1 cellular context compared by ENCODE assay signal in the genomic region with DNA sequence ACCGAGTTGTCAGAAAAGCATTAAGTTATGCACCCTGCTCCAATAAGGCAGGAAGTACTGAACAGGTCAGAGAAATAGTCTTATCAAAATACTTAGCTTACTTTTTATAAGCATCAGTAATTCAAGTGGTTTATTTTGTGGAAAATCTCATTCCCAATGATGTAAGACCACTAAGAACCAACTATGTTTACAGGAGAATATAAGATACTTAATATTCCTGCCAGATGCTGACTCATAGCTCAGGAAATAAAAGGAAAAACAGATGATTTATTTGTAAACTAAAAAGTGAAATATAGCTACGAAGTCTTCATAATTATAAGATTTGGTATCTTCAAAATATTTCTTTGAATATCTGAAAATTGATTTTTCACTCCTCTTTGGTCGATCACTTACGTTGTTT.
TF ChIP-seq lines count a peak whose summit lies in the region.

No MANE protein-coding gene starts in this region.

TF ChIP-seq in HEK293, 187 proteins besides CTCF, POLR2A, EP300 and RAD21 (continued from another document):
- TF ChIP-seq, protein P1, sequence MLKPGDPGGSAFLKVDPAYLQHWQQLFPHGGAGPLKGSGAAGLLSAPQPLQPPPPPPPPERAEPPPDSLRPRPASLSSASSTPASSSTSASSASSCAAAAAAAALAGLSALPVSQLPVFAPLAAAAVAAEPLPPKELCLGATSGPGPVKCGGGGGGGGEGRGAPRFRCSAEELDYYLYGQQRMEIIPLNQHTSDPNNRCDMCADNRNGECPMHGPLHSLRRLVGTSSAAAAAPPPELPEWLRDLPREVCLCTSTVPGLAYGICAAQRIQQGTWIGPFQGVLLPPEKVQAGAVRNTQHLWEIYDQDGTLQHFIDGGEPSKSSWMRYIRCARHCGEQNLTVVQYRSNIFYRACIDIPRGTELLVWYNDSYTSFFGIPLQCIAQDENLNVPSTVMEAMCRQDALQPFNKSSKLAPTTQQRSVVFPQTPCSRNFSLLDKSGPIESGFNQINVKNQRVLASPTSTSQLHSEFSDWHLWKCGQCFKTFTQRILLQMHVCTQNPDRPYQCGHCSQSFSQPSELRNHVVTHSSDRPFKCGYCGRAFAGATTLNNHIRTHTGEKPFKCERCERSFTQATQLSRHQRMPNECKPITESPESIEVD (tag by site-specific recombination; IDR thresholded peaks at IDR 0.05), result peak; percentile 69
